ENCODE assay signal across 1 cellular context in genomic region chr16:28704246-28704645, GRCh38. TPM values are rescaled to one million over a fixed set of nuclear protein-coding genes. Genes with fewer than 3 reads are reported as not detected.
"Had no signal": no experiment of that assay in that cellular context is flagged by ENCODE, and none has a peak within 500 bp of the region (broad histone marks: within the 10 kb centered on the region; RNA-seq: fewer than 3 reads in every experiment).

No MANE protein-coding gene starts in this region.

RNA-seq across cellular contexts. Expression of gene NPIPB9, which starts 47.3 kb away (rescaled TPM):
- total RNA-seq: M059J had no signal
